Comparison of ENCODE assay signal across 2 cellular contexts in genomic region chr16:65895906-65896305, GRCh38.
TF ChIP-seq lines count a peak whose summit lies in the region.

No MANE protein-coding gene starts in this region.

TF ChIP-seq in liver, 16 proteins besides CTCF, POLR2A, EP300 and RAD21:
- TF ChIP-seq HNF4A (conservative IDR thresholded peaks at IDR 0.05) (no peak), NR2F2 (IDR thresholded peaks at IDR 0.05) (no peak), REST (IDR thresholded peaks at IDR 0.05) (no peak), EGR1 (IDR thresholded peaks at IDR 0.05; ENCODE audit: low read depth in 2 of 2) (no peak), JUND (IDR thresholded peaks at IDR 0.05) (no peak), FOXA1 (IDR thresholded peaks at IDR 0.05) (no peak), SP1 (IDR thresholded peaks at IDR 0.05) (no peak), ZBTB33 (IDR thresholded peaks at IDR 0.05) (no peak), RXRA (IDR thresholded peaks at IDR 0.05) (no peak), YY1 (IDR thresholded peaks at IDR 0.05) (no peak), HNF4G (IDR thresholded peaks at IDR 0.05) (no peak), TAF1 (conservative IDR thresholded peaks at IDR 0.05) (no peak), FOXA2 (IDR thresholded peaks at IDR 0.05) (no peak), GABPA (IDR thresholded peaks at IDR 0.05 in 1 of 2, conservative IDR thresholded peaks at IDR 0.05 in 1 of 2) (no peak)
- TF ChIP-seq, protein P1, sequence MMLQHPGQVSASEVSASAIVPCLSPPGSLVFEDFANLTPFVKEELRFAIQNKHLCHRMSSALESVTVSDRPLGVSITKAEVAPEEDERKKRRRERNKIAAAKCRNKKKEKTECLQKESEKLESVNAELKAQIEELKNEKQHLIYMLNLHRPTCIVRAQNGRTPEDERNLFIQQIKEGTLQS (IDR thresholded peaks at IDR 0.05) = no peak
- TF ChIP-seq, protein P2, sequence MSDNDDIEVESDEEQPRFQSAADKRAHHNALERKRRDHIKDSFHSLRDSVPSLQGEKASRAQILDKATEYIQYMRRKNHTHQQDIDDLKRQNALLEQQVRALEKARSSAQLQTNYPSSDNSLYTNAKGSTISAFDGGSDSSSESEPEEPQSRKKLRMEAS (IDR thresholded peaks at IDR 0.05) = no peak

TF ChIP-seq in HepG2, 621 proteins besides CTCF, POLR2A, EP300 and RAD21:
- TF ChIP-seq, protein P3, sequence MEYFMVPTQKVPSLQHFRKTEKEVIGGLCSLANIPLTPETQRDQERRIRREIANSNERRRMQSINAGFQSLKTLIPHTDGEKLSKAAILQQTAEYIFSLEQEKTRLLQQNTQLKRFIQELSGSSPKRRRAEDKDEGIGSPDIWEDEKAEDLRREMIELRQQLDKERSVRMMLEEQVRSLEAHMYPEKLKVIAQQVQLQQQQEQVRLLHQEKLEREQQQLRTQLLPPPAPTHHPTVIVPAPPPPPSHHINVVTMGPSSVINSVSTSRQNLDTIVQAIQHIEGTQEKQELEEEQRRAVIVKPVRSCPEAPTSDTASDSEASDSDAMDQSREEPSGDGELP (IDR thresholded peaks at IDR 0.05; ENCODE audit: borderline replicate concordance, low read depth) = no peak
- TF ChIP-seq SALL2 (CRISPR knock-in tag; IDR thresholded peaks at IDR 0.05) (no peak), GATAD2A (CRISPR knock-in tag; IDR thresholded peaks at IDR 0.05) (no peak), ZSCAN21 (CRISPR knock-in tag; IDR thresholded peaks at IDR 0.05; ENCODE audit: borderline replicate concordance) (no peak), SATB2 (CRISPR knock-in tag; IDR thresholded peaks at IDR 0.05) (no peak), NKX3-1 (CRISPR knock-in tag; IDR thresholded peaks at IDR 0.05) (no peak), ZNF737 (CRISPR knock-in tag; IDR thresholded peaks at IDR 0.05; ENCODE audit: borderline replicate concordance) (no peak), ZNF768 (CRISPR knock-in tag; IDR thresholded peaks at IDR 0.05) (no peak), SMAD1 (CRISPR knock-in tag; IDR thresholded peaks at IDR 0.05; ENCODE audit: borderline replicate concordance, low read depth) (no peak), MTF2 (CRISPR knock-in tag; IDR thresholded peaks at IDR 0.05; ENCODE audit: borderline replicate concordance) (no peak), IRF9 (CRISPR knock-in tag; IDR thresholded peaks at IDR 0.05; ENCODE audit: borderline replicate concordance) (no peak), MYC (CRISPR knock-in tag; IDR thresholded peaks at IDR 0.05; ENCODE audit: borderline replicate concordance) (no peak)
- TF ChIP-seq, protein P4, sequence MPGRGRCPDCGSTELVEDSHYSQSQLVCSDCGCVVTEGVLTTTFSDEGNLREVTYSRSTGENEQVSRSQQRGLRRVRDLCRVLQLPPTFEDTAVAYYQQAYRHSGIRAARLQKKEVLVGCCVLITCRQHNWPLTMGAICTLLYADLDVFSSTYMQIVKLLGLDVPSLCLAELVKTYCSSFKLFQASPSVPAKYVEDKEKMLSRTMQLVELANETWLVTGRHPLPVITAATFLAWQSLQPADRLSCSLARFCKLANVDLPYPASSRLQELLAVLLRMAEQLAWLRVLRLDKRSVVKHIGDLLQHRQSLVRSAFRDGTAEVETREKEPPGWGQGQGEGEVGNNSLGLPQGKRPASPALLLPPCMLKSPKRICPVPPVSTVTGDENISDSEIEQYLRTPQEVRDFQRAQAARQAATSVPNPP (CRISPR knock-in tag; IDR thresholded peaks at IDR 0.05) = no peak
- TF ChIP-seq, protein P5, sequence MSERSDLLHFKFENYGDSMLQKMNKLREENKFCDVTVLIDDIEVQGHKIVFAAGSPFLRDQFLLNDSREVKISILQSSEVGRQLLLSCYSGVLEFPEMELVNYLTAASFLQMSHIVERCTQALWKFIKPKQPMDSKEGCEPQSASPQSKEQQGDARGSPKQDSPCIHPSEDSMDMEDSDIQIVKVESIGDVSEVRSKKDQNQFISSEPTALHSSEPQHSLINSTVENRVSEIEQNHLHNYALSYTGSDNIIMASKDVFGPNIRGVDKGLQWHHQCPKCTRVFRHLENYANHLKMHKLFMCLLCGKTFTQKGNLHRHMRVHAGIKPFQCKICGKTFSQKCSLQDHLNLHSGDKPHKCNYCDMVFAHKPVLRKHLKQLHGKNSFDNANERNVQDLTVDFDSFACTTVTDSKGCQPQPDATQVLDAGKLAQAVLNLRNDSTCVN (CRISPR knock-in tag; IDR thresholded peaks at IDR 0.05; ENCODE audit: borderline replicate concordance) = no peak
- TF ChIP-seq, protein P6, sequence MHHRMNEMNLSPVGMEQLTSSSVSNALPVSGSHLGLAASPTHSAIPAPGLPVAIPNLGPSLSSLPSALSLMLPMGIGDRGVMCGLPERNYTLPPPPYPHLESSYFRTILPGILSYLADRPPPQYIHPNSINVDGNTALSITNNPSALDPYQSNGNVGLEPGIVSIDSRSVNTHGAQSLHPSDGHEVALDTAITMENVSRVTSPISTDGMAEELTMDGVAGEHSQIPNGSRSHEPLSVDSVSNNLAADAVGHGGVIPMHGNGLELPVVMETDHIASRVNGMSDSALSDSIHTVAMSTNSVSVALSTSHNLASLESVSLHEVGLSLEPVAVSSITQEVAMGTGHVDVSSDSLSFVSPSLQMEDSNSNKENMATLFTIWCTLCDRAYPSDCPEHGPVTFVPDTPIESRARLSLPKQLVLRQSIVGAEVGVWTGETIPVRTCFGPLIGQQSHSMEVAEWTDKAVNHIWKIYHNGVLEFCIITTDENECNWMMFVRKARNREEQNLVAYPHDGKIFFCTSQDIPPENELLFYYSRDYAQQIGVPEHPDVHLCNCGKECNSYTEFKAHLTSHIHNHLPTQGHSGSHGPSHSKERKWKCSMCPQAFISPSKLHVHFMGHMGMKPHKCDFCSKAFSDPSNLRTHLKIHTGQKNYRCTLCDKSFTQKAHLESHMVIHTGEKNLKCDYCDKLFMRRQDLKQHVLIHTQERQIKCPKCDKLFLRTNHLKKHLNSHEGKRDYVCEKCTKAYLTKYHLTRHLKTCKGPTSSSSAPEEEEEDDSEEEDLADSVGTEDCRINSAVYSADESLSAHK (CRISPR knock-in tag; IDR thresholded peaks at IDR 0.05; ENCODE audit: borderline replicate concordance) = no peak
